Comparison of ENCODE assay signal across 21 cellular contexts in the genomic region with DNA sequence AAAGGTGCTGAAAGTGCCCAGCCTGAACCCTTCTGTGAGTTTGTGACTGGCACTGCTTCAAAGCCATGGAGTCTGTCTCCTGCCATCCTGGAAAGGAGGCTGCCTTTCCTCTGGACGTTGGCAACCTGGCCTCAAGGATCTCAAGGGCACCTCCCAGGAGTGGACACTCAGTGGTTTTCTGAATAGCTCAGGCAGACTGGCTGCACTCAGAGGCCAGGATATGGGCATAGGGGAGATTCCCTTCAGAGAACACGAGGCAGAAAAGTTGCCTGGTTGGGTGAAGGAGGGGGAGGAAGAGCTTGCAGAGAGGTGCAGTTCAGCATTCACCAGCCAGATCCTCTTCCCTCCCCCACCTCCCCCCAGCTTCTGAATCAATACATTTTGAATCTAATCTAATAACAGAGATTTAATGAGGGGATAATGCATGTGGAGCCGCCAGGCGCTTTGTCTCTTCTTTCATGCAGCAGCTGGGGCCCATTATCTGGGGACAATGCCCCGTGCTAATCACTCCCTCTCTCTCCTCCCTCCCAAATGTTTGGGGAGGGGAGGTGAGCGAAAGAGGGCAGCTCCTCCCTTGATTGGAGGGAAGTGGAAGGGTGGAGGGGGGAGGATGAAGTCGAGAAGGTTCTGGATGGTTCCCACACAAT. TPM values are rescaled to one million over a fixed set of nuclear protein-coding genes. Genes with fewer than 3 reads are reported as not detected.
DNase-seq lines count a peak whose midpoint lies in the region; ATAC-seq and TF ChIP-seq lines count a peak whose summit lies in the region.
"Had no signal": no experiment of that assay in that cellular context is flagged by ENCODE, and none has a peak within 500 bp of the region (broad histone marks: within the 10 kb centered on the region; RNA-seq: fewer than 3 reads in every experiment).

No MANE protein-coding gene starts in this region.

- no peak overlapping the region for H2BK12ac ChIP-seq in H9 (ENCODE audit: insufficient read length, low read depth, low read length)

- no peaks in the 10 kb centered on the region for H3K79me1 ChIP-seq in H9 (ENCODE audit: insufficient read depth, low read depth, low read length, poor library complexity, severe bottlenecking)

- H2BK20ac ChIP-seq in H9 (ENCODE audit: low read depth, low read length, poor library complexity, severe bottlenecking): no peak overlapping the region

- no peak overlapping the region for H3K4ac ChIP-seq in H9 (ENCODE audit: low read depth, low read length)

- H3K9ac ChIP-seq in H9 (ENCODE audit: extremely low read depth, insufficient read length, low read length): no peak overlapping the region

- no peak overlapping the region for H2AK5ac ChIP-seq in H9 (ENCODE audit: insufficient read length, low read length)

- H2BK5ac ChIP-seq in H9 (ENCODE audit: insufficient read length, low read length): no peak overlapping the region

- H3K27ac ChIP-seq in H9 (ENCODE audit: insufficient read length, low read depth, low read length): no peak overlapping the region
- H3K27ac ChIP-seq: C4-2B had no signal

- peaks cover 11% of the 10 kb centered on the region for H3K36me3 Mint-ChIP-seq in stimulated activated memory B cell treated with anti-CD40 and anti-IgM and Interleukin-4, amounts not matched to agents 10 μg/mL and 1 μg/mL and 100 μg/mL, for 72 hours
- H3K36me3 Mint-ChIP-seq in H9 (ENCODE audit: insufficient read depth in 1 of 3, low read depth in 3 of 3): no peaks in the 10 kb centered on the region
- H3K36me3 Mint-ChIP-seq: activated CD8-positive, alpha-beta memory T cell treated with anti-CD3 and anti-CD28 coated beads, Interleukin-2, amount 10 ng/mL, durations not matched to agents 7 days and 5 days had no signal

- no peak overlapping the region for H2AFZ ChIP-seq in H9 (ENCODE audit: low read length)

- H4K91ac ChIP-seq in H9 (ENCODE audit: insufficient read length, low read depth, low read length): no peak overlapping the region

- no peak overlapping the region for H4K5ac ChIP-seq in H9 (ENCODE audit: insufficient read length, low read depth, low read length)

- no peak overlapping the region for H3K4me2 ChIP-seq in H9 (ENCODE audit: insufficient read depth, insufficient read length, low read length)

- no peak overlapping the region for H3K23ac ChIP-seq in H9 (ENCODE audit: insufficient read length, low read depth, low read length)

- H3T11ph ChIP-seq in H9 (ENCODE audit: low read length): no peak overlapping the region

- H3K23me2 ChIP-seq in H9 (ENCODE audit: insufficient read length, low read depth, low read length, poor library complexity, severe bottlenecking): no peaks in the 10 kb centered on the region

- H2BK15ac ChIP-seq in H9 (ENCODE audit: low read depth, low read length): no peak overlapping the region

- H3K27ac Mint-ChIP-seq in stimulated activated memory B cell treated with anti-CD40 and anti-IgM and Interleukin-4, amounts not matched to agents 10 μg/mL and 1 μg/mL and 100 μg/mL, for 72 hours: no peak overlapping the region
- H3K27ac Mint-ChIP-seq in H9: no peak overlapping the region
- H3K27ac Mint-ChIP-seq: activated CD4-positive, alpha-beta T cell treated with anti-CD3 and anti-CD28 coated beads for 36 hours; activated CD8-positive, alpha-beta memory T cell treated with anti-CD3 and anti-CD28 coated beads, Interleukin-2, amount 10 ng/mL, durations not matched to agents 7 days and 5 days; memory B cell; stimulated activated naive CD8-positive, alpha-beta T cell treated with anti-CD3 and anti-CD28 coated beads, Interleukin-15, Interleukin-2, amounts not matched to agents 100 ng/mL and 50 ng/mL, for 24 hours had no signal

- peak; percentile 44 for ATAC-seq in stimulated activated memory B cell treated with anti-CD40 and anti-IgM and Interleukin-4, amounts not matched to agents 10 μg/mL and 1 μg/mL and 100 μg/mL, for 72 hours
- ATAC-seq in HG03196 (IDR thresholded peaks at IDR 0.05; ENCODE audit: unreplicated experiment) (no peak), HG03139 (IDR thresholded peaks at IDR 0.05; ENCODE audit: unreplicated experiment) (no peak)
- ATAC-seq: activated CD4-positive, alpha-beta T cell treated with anti-CD3 and anti-CD28 coated beads for 36 hours; activated CD8-positive, alpha-beta memory T cell treated with anti-CD3 and anti-CD28 coated beads, Interleukin-2, amount 10 ng/mL, durations not matched to agents 7 days and 5 days; HCT116 had no signal

- H3K4me3 Mint-ChIP-seq in stimulated activated memory B cell treated with anti-CD40 and anti-IgM and Interleukin-4, amounts not matched to agents 10 μg/mL and 1 μg/mL and 100 μg/mL, for 72 hours: no peak overlapping the region
- no peak overlapping the region for H3K4me3 Mint-ChIP-seq in H9
- H3K4me3 Mint-ChIP-seq: activated CD4-positive, alpha-beta T cell treated with anti-CD3 and anti-CD28 coated beads for 36 hours; activated CD8-positive, alpha-beta memory T cell treated with anti-CD3 and anti-CD28 coated beads, Interleukin-2, amount 10 ng/mL, durations not matched to agents 7 days and 5 days; central memory CD8-positive, alpha-beta T cell; memory B cell; stimulated activated naive CD8-positive, alpha-beta T cell treated with anti-CD3 and anti-CD28 coated beads, Interleukin-15, Interleukin-2, amounts not matched to agents 100 ng/mL and 50 ng/mL, for 24 hours had no signal

- no peak overlapping the region for H3K18ac ChIP-seq in H9 (ENCODE audit: insufficient read length, low read depth, low read length)

- no peaks in the 10 kb centered on the region for H3K79me2 ChIP-seq in H9 (ENCODE audit: insufficient read depth, low read length)

- TF ChIP-seq CTCF in H9 (conservative IDR thresholded peaks at IDR 0.05): no peak

- no peak overlapping the region for H2BK120ac ChIP-seq in H9 (ENCODE audit: low read depth, low read length, poor library complexity, severe bottlenecking)

- H3K9me3 ChIP-seq in H9 (ENCODE audit: control insufficient read depth, low read depth, low read length): no peaks in the 10 kb centered on the region

- H3K27me3 Mint-ChIP-seq in stimulated activated memory B cell treated with anti-CD40 and anti-IgM and Interleukin-4, amounts not matched to agents 10 μg/mL and 1 μg/mL and 100 μg/mL, for 72 hours: peaks cover 17% of the 10 kb centered on the region
- H3K27me3 Mint-ChIP-seq in H9 (ENCODE audit: low read depth): peaks cover 12% of the 10 kb centered on the region

- H3K14ac ChIP-seq in H9 (ENCODE audit: insufficient read depth, low read length): no peak overlapping the region

- H3K56ac ChIP-seq in H9 (ENCODE audit: insufficient read length, low read depth, low read length): no peak overlapping the region

- no CpG with 5 or more reads among the region's 7 CpGs for WGBS in H9 (ENCODE audit: extremely low coverage, insufficient read length, low lambda C conversion rate)

- H3K27me3 ChIP-seq in H9 (ENCODE audit: insufficient read depth, low read length): no peaks in the 10 kb centered on the region

- H3K4me1 ChIP-seq in H9 (ENCODE audit: insufficient read depth, low read length): no peaks in the 10 kb centered on the region

- H3K9me3 Mint-ChIP-seq in stimulated activated memory B cell treated with anti-CD40 and anti-IgM and Interleukin-4, amounts not matched to agents 10 μg/mL and 1 μg/mL and 100 μg/mL, for 72 hours: no peaks in the 10 kb centered on the region
- no peaks in the 10 kb centered on the region; a peak in 1 of 5 replicates for H3K9me3 Mint-ChIP-seq in H9
- H3K9me3 Mint-ChIP-seq: central memory CD8-positive, alpha-beta T cell; memory B cell; stimulated activated naive CD8-positive, alpha-beta T cell treated with anti-CD3 and anti-CD28 coated beads, Interleukin-15, Interleukin-2, amounts not matched to agents 100 ng/mL and 50 ng/mL, for 24 hours had no signal

- no peak overlapping the region for H4K8ac ChIP-seq in H9 (replicated peaks; ENCODE audit: insufficient read length, low read depth, low read length)

- no peaks in the 10 kb centered on the region for H4K20me1 ChIP-seq in H9 (ENCODE audit: control insufficient read depth, insufficient read depth, insufficient read length)

- peaks cover 26% of the 10 kb centered on the region for H3K4me1 Mint-ChIP-seq in stimulated activated memory B cell treated with anti-CD40 and anti-IgM and Interleukin-4, amounts not matched to agents 10 μg/mL and 1 μg/mL and 100 μg/mL, for 72 hours
- H3K4me1 Mint-ChIP-seq in H9: peaks cover 25 to 37% of the 10 kb centered on the region in 2 experiments
- H3K4me1 Mint-ChIP-seq: activated CD4-positive, alpha-beta T cell treated with anti-CD3 and anti-CD28 coated beads for 36 hours; activated CD8-positive, alpha-beta memory T cell treated with anti-CD3 and anti-CD28 coated beads, Interleukin-2, amount 10 ng/mL, durations not matched to agents 7 days and 5 days; central memory CD8-positive, alpha-beta T cell had no signal

- DNase-seq in NCI-H2171 treated with DMSO at 0.1 percent for 48 hours (lab: John Stamatoyannopoulos, UW) (peak; percentile 23), NCI-H2171 (lab: John Stamatoyannopoulos, UW) (no peak), NCI-H2029 treated with DMSO at 0.1 percent for 48 hours (lab: John Stamatoyannopoulos, UW) (peak; percentile 90), SK-N-DZ (ENCODE audit: low spot score) (peak; percentile 74), H9 (no peak)
- DNase-seq: activated CD4-positive, alpha-beta T cell treated with anti-CD3 and anti-CD28 coated beads for 36 hours; activated CD8-positive, alpha-beta memory T cell treated with anti-CD3 and anti-CD28 coated beads, Interleukin-2, amount 10 ng/mL, durations not matched to agents 7 days and 5 days; activated gamma-delta T cell; effector CD4-positive, alpha-beta T cell; T-helper 9 cell had no signal

RNA-seq across cellular contexts. Expression of gene HTR3A, which starts 17.7 kb away (rescaled TPM):
- 10.2 and 15.4 TPM in 2 replicates for polyA plus RNA-seq in SK-N-DZ (2014; cell fraction: cytosol; rRNA removed)
- polyA plus RNA-seq in SK-N-DZ (2014; cell fraction: nucleus; rRNA removed): 7.5 and 7.6 TPM in 2 replicates
- total RNA-seq in H9 (2021): 3.5 and 4.1 TPM in 2 replicates
- total RNA-seq: A172; activated CD4-positive, alpha-beta T cell treated with anti-CD3 and anti-CD28 coated beads for 36 hours; activated CD8-positive, alpha-beta memory T cell treated with anti-CD3 and anti-CD28 coated beads, Interleukin-2, amount 10 ng/mL, durations not matched to agents 7 days and 5 days; ureter had no signal
- polyA plus RNA-seq: neural cell had no signal

Comparison
In these comparisons a context has a peak if more than half of its experiments do, and no peak if none do; other contexts are left out.
1. DNase-seq: peak in NCI-H2171 treated with DMSO at 0.1 percent for 48 hours (single experiment), NCI-H2029 treated with DMSO at 0.1 percent for 48 hours (single experiment) and SK-N-DZ (single experiment); none in NCI-H2171 (single experiment) and H9 (single experiment).